Comparison of ENCODE assay signal across 22 cellular contexts in the genomic region with DNA sequence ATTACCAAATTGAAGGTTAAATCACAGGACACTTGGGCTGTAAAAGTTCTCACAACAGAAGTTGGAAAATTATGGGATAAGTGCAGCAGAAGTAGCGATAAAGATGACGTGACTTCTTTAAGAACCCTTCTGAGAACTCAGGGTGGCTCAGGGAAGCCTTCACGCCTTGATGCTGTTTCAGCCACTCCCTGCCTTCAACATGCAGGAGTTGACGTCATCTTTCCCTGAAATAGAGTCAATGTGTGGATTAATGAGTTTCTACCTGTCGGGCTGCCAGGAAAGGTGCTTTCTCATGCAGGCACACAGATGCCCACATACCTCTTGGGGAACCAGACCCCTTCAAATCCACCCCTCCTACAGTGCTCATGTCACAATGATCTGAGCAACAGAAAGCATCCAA. TPM values are rescaled to one million over a fixed set of nuclear protein-coding genes. Genes with fewer than 3 reads are reported as not detected.
"Had no signal": no experiment of that assay in that cellular context is flagged by ENCODE, and none has a peak within 500 bp of the region (broad histone marks: within the 10 kb centered on the region; RNA-seq: fewer than 3 reads in every experiment).

No MANE protein-coding gene starts in this region.

- ATAC-seq: activated CD8-positive, alpha-beta T cell treated with anti-CD3 and anti-CD28 coated beads, Interleukin-2, amount 10 ng/mL, durations not matched to agents 7 days and 5 days; left colon; lower lobe of right lung; natural killer cell treated with Interleukin-12 subunit alpha and Interleukin-12 subunit beta and Interleukin-15 and Interleukin-18, amount 100 ng/mL, for 72 hours had no signal

- FAIRE-seq: endometrium, urothelium cell line had no signal

- H3K27me3 ChIP-seq: esophagus muscularis mucosa, neutrophil, tibial artery had no signal

- H3K4me3 Mint-ChIP-seq: activated CD4-positive, alpha-beta T cell treated with anti-CD3 and anti-CD28 coated beads, Interleukin-2, amount 10 ng/mL, durations not matched to agents 24 days and 14 days; activated CD8-positive, alpha-beta T cell treated with anti-CD3 and anti-CD28 coated beads, Interleukin-2, amount 10 ng/mL, durations not matched to agents 7 days and 5 days; central memory CD8-positive, alpha-beta T cell; natural killer cell treated with Interleukin-12 subunit alpha and Interleukin-12 subunit beta and Interleukin-15 and Interleukin-18, amount 100 ng/mL, for 72 hours had no signal

- DNase-seq: activated CD4-positive, alpha-beta T cell treated with anti-CD3 and anti-CD28 coated beads, Interleukin-2, amount 10 ng/mL, durations not matched to agents 24 days and 14 days; activated CD8-positive, alpha-beta memory T cell treated with anti-CD3 and anti-CD28 coated beads, Interleukin-2, amount 50 U/mL, for 4 hours; activated CD8-positive, alpha-beta T cell treated with anti-CD3 and anti-CD28 coated beads, Interleukin-2, amount 10 ng/mL, durations not matched to agents 7 days and 5 days; activated effector memory CD4-positive, alpha-beta T cell treated with Interleukin-2 at 50 U/mL for 16 hours; activated naive CD4-positive, alpha-beta T cell treated with anti-CD3 and anti-CD28 coated beads, Interleukin-2, amount 50 U/mL, for 16 hours; activated T-cell treated with anti-CD3 and anti-CD28 coated beads, Interleukin-2, amount 50 U/mL, for 48 hours; left colon; lower lobe of right lung; spleen; stimulated activated CD8-positive, alpha-beta memory T cell treated with anti-CD3 and anti-CD28 coated beads, Interleukin-4, amount 100 ng/mL, for 48 hours; stimulated activated naive CD4-positive, alpha-beta T cell; T1000; tibial artery had no signal

- H3K27ac ChIP-seq: coronary artery, esophagus muscularis mucosa, lower lobe of right lung, neutrophil, parathyroid adenoma, spleen, tibial artery had no signal

- H3K4me1 ChIP-seq: lower lobe of right lung, parathyroid adenoma, spleen had no signal

- H3K36me3 Mint-ChIP-seq: natural killer cell treated with Interleukin-12 subunit alpha and Interleukin-12 subunit beta and Interleukin-15 and Interleukin-18, amount 100 ng/mL, for 72 hours had no signal

- H3K36me3 ChIP-seq: esophagus muscularis mucosa, lower lobe of right lung, neutrophil, spleen, tibial artery had no signal

- H3K4me1 Mint-ChIP-seq: activated CD4-positive, alpha-beta T cell treated with anti-CD3 and anti-CD28 coated beads, Interleukin-2, amount 10 ng/mL, durations not matched to agents 24 days and 14 days; central memory CD8-positive, alpha-beta T cell had no signal

- H3K9me3 ChIP-seq: esophagus muscularis mucosa, lower lobe of right lung, neutrophil, spleen, tibial artery had no signal

- H3K27ac Mint-ChIP-seq: activated CD4-positive, alpha-beta T cell treated with anti-CD3 and anti-CD28 coated beads, Interleukin-2, amount 10 ng/mL, durations not matched to agents 24 days and 14 days; activated CD8-positive, alpha-beta T cell treated with anti-CD3 and anti-CD28 coated beads, Interleukin-2, amount 10 ng/mL, durations not matched to agents 7 days and 5 days; natural killer cell treated with Interleukin-12 subunit alpha and Interleukin-12 subunit beta and Interleukin-15 and Interleukin-18, amount 100 ng/mL, for 72 hours had no signal

- H3K9me3 Mint-ChIP-seq: activated CD4-positive, alpha-beta T cell treated with anti-CD3 and anti-CD28 coated beads, Interleukin-2, amount 10 ng/mL, durations not matched to agents 24 days and 14 days; central memory CD8-positive, alpha-beta T cell; natural killer cell treated with Interleukin-12 subunit alpha and Interleukin-12 subunit beta and Interleukin-15 and Interleukin-18, amount 100 ng/mL, for 72 hours had no signal

- H3K4me3 ChIP-seq: coronary artery, esophagus muscularis mucosa, lower lobe of right lung, spleen, tibial artery had no signal

- H3K27me3 Mint-ChIP-seq: activated CD4-positive, alpha-beta T cell treated with anti-CD3 and anti-CD28 coated beads, Interleukin-2, amount 10 ng/mL, durations not matched to agents 24 days and 14 days; central memory CD8-positive, alpha-beta T cell had no signal

RNA-seq across cellular contexts. Expression of a gene that starts 10.8 kb away (rescaled TPM):
- total RNA-seq: activated CD4-positive, alpha-beta T cell treated with anti-CD3 and anti-CD28 coated beads, Interleukin-2, amount 10 ng/mL, durations not matched to agents 24 days and 14 days; activated CD8-positive, alpha-beta T cell treated with anti-CD3 and anti-CD28 coated beads, Interleukin-2, amount 10 ng/mL, durations not matched to agents 7 days and 5 days; natural killer cell treated with Interleukin-12 subunit alpha and Interleukin-12 subunit beta and Interleukin-15 and Interleukin-18, amount 100 ng/mL, for 72 hours; T-helper 1 cell treated with Interleukin-12 subunit alpha and Interleukin-12 subunit beta and Interleukin-4 antibody, amounts not matched to agents 30 ng/mL and 1 ng/mL, for 36 hours had no signal
